In genomic region chr1:246591047-246591446, GRCh38 we compare ENCODE assay signal across 14 cellular contexts. TPM values are rescaled to one million over a fixed set of nuclear protein-coding genes. Genes with fewer than 3 reads are reported as not detected.
DNase-seq lines count a peak whose midpoint lies in the region; ATAC-seq and TF ChIP-seq lines count a peak whose summit lies in the region.
"Had no signal": no experiment of that assay in that cellular context is flagged by ENCODE, and none has a peak within 500 bp of the region (broad histone marks: within the 10 kb centered on the region; RNA-seq: fewer than 3 reads in every experiment).

No MANE protein-coding gene starts in this region.

- no peak overlapping the region for H3K27ac Mint-ChIP-seq in activated T-helper 1 cell treated with anti-CD3 and anti-CD28 coated beads, Interleukin-12 subunit alpha, Interleukin-12 subunit beta, Interleukin-2, Interleukin-4 antibody, amounts not matched to agents 30 ng/mL and 10 ng/mL and 1 ng/mL, durations not matched to agents 14 hours and 24 hours and 36 hours
- H3K27ac Mint-ChIP-seq in endodermal cell = no peak overlapping the region

- H3K9me3 ChIP-seq in MM.1S (replicated peaks; ENCODE audit: insufficient read depth, low read length) (no peaks in the 10 kb centered on the region), endodermal cell (ENCODE audit: control insufficient read depth, low read length) (peaks cover 17% of the 10 kb centered on the region)
- H3K9me3 ChIP-seq: Peyer's patch, upper lobe of right lung had no signal

- H3K4me3 Mint-ChIP-seq in activated T-helper 1 cell treated with anti-CD3 and anti-CD28 coated beads, Interleukin-12 subunit alpha, Interleukin-12 subunit beta, Interleukin-2, Interleukin-4 antibody, amounts not matched to agents 30 ng/mL and 10 ng/mL and 1 ng/mL, durations not matched to agents 14 hours and 24 hours and 36 hours = no peak overlapping the region
- no peak overlapping the region for H3K4me3 Mint-ChIP-seq in endodermal cell

- H3K36me3 ChIP-seq in MM.1S (replicated peaks; ENCODE audit: insufficient read depth, low read length) = no peaks in the 10 kb centered on the region
- peaks cover 22% of the 10 kb centered on the region for H3K36me3 ChIP-seq in endodermal cell (ENCODE audit: control insufficient read depth, insufficient read depth, low read length)

- H3K27me3 ChIP-seq in MM.1S (replicated peaks; ENCODE audit: insufficient read depth, low read length) (no peaks in the 10 kb centered on the region), endodermal cell (ENCODE audit: control insufficient read depth, insufficient read depth, low read length, poor library complexity, severe bottlenecking) (no peaks in the 10 kb centered on the region)
- H3K27me3 ChIP-seq: Peyer's patch, upper lobe of right lung had no signal

- H4K20me1 ChIP-seq in MM.1S (ENCODE audit: insufficient read depth, low read length) = no peaks in the 10 kb centered on the region

- peaks cover 22% of the 10 kb centered on the region for H3F3A ChIP-seq in MM.1S (ENCODE audit: insufficient read depth, low read length)

- H2AFZ ChIP-seq in MM.1S (ENCODE audit: low read length) = no peak overlapping the region

- ATAC-seq in GM18511 (IDR thresholded peaks at IDR 0.05; ENCODE audit: unreplicated experiment) (peak; percentile 49), GM19455 (IDR thresholded peaks at IDR 0.05; ENCODE audit: unreplicated experiment) (peak; percentile 33), HG02885 (IDR thresholded peaks at IDR 0.05; ENCODE audit: poor library complexity, unreplicated experiment) (peak; percentile 39)
- ATAC-seq: upper lobe of right lung had no signal

- H3K27ac ChIP-seq in MM.1S (ENCODE audit: low read length) = peak overlapping the region; percentile 77
- H3K27ac ChIP-seq in endodermal cell (ENCODE audit: low read depth, low read length) = no peak overlapping the region
- H3K27ac ChIP-seq: upper lobe of right lung had no signal

- DNase-seq in MM.1S (peak; percentile 53), NCI-H1092 treated with DMSO at 0.1 percent for 48 hours (lab: John Stamatoyannopoulos, UW) (no peak), posterior vena cava (ENCODE audit: low spot score) (no peak), endodermal cell (no peak)
- no peak for DNase-seq in activated T-helper 1 cell treated with anti-CD3 and anti-CD28 coated beads, Interleukin-12 subunit alpha, Interleukin-12 subunit beta, Interleukin-2, Interleukin-4 antibody, amounts not matched to agents 30 ng/mL and 10 ng/mL and 1 ng/mL, durations not matched to agents 14 hours and 24 hours and 36 hours (ENCODE audit: low spot score)
- DNase-seq: Calu3, cortex of kidney, mammary epithelial cell, NCI-H1694 treated with DMSO at 0.1 percent for 48 hours, Peyer's patch, upper lobe of right lung had no signal

- peak overlapping the region; percentile 35 for H3K4me3 ChIP-seq in MM.1S (ENCODE audit: low read length)
- no peak overlapping the region for H3K4me3 ChIP-seq in endodermal cell (ENCODE audit: low read length)
- H3K4me3 ChIP-seq: Peyer's patch, upper lobe of right lung had no signal

- peaks cover 38% of the 10 kb centered on the region for H3K4me1 ChIP-seq in MM.1S (ENCODE audit: low read length)
- H3K4me1 ChIP-seq in endodermal cell (ENCODE audit: control insufficient read depth, insufficient read depth, low read length) = no peaks in the 10 kb centered on the region

- TF ChIP-seq CTCF in MM.1S (IDR thresholded peaks at IDR 0.05; ENCODE audit: low read length) = no peak
- no peak for TF ChIP-seq CTCF in endodermal cell (conservative IDR thresholded peaks at IDR 0.05)

- H3K4me1 Mint-ChIP-seq in activated T-helper 1 cell treated with anti-CD3 and anti-CD28 coated beads, Interleukin-12 subunit alpha, Interleukin-12 subunit beta, Interleukin-2, Interleukin-4 antibody, amounts not matched to agents 30 ng/mL and 10 ng/mL and 1 ng/mL, durations not matched to agents 14 hours and 24 hours and 36 hours (ENCODE audit: low read depth) = peaks cover 26% of the 10 kb centered on the region
- no peaks in the 10 kb centered on the region for H3K4me1 Mint-ChIP-seq in endodermal cell

- no peaks in the 10 kb centered on the region for H3K27me3 Mint-ChIP-seq in activated T-helper 1 cell treated with anti-CD3 and anti-CD28 coated beads, Interleukin-12 subunit alpha, Interleukin-12 subunit beta, Interleukin-2, Interleukin-4 antibody, amounts not matched to agents 30 ng/mL and 10 ng/mL and 1 ng/mL, durations not matched to agents 14 hours and 24 hours and 36 hours (ENCODE audit: insufficient read depth)
- no peaks in the 10 kb centered on the region for H3K27me3 Mint-ChIP-seq in endodermal cell (ENCODE audit: insufficient read depth)

- H3K9me2 ChIP-seq in MM.1S (replicated peaks; ENCODE audit: insufficient read depth, low read length) = no peaks in the 10 kb centered on the region

- H3K79me2 ChIP-seq in MM.1S (ENCODE audit: low read length) = peaks cover 69% of the 10 kb centered on the region

- peaks cover 9% of the 10 kb centered on the region for H3K9me3 Mint-ChIP-seq in activated T-helper 1 cell treated with anti-CD3 and anti-CD28 coated beads, Interleukin-12 subunit alpha, Interleukin-12 subunit beta, Interleukin-2, Interleukin-4 antibody, amounts not matched to agents 30 ng/mL and 10 ng/mL and 1 ng/mL, durations not matched to agents 14 hours and 24 hours and 36 hours
- peaks cover 18% of the 10 kb centered on the region for H3K9me3 Mint-ChIP-seq in endodermal cell

- peak overlapping the region; percentile 53 for H3K4me2 ChIP-seq in MM.1S (ENCODE audit: low read depth, low read length)

- intact Hi-C loops in activated T-helper 1 cell treated with anti-CD3 and anti-CD28 coated beads, Interleukin-12 subunit alpha, Interleukin-12 subunit beta, Interleukin-2, Interleukin-4 antibody, amounts not matched to agents 30 ng/mL and 10 ng/mL and 1 ng/mL, durations not matched to agents 14 hours and 24 hours and 36 hours (cut with micrococcal nuclease) = no loop called here
- intact Hi-C loops in posterior vena cava (cut with DNase I) = no loop called here

- peak overlapping the region; percentile 11; the same call in 1 of the 2 replicates for H3K9ac ChIP-seq in MM.1S (ENCODE audit: low read length)
- H3K9ac ChIP-seq in endodermal cell (ENCODE audit: extremely low read depth, low read length, poor library complexity, severe bottlenecking) = no peak overlapping the region

- H3K36me3 Mint-ChIP-seq in activated T-helper 1 cell treated with anti-CD3 and anti-CD28 coated beads, Interleukin-12 subunit alpha, Interleukin-12 subunit beta, Interleukin-2, Interleukin-4 antibody, amounts not matched to agents 30 ng/mL and 10 ng/mL and 1 ng/mL, durations not matched to agents 14 hours and 24 hours and 36 hours (ENCODE audit: low read depth) = peaks cover 26% of the 10 kb centered on the region
- H3K36me3 Mint-ChIP-seq in endodermal cell (ENCODE audit: low read depth) = peaks cover 34% of the 10 kb centered on the region

RNA-seq across cellular contexts. Expression of gene CNST, which starts 24.8 kb away (rescaled TPM):
- total RNA-seq in activated T-helper 1 cell treated with anti-CD3 and anti-CD28 coated beads, Interleukin-12 subunit alpha, Interleukin-12 subunit beta, Interleukin-2, Interleukin-4 antibody, amounts not matched to agents 30 ng/mL and 10 ng/mL and 1 ng/mL, durations not matched to agents 14 hours and 24 hours and 36 hours = 27.0 and 30.8 TPM in 2 replicates
- total RNA-seq in posterior vena cava (10 to 100 TPM; 27.9 to 29.8 TPM), endodermal cell (10 to 100 TPM; 14.7 to 20.3 TPM)
- 11.6 TPM for polyA plus RNA-seq in endodermal cell (2013, experiment 1 of 2)
- 12.0 TPM for polyA plus RNA-seq in endodermal cell (2013, experiment 2 of 2)

RNA-seq across cellular contexts. Expression of gene TFB2M, which starts 25.0 kb away (rescaled TPM):
- total RNA-seq in activated T-helper 1 cell treated with anti-CD3 and anti-CD28 coated beads, Interleukin-12 subunit alpha, Interleukin-12 subunit beta, Interleukin-2, Interleukin-4 antibody, amounts not matched to agents 30 ng/mL and 10 ng/mL and 1 ng/mL, durations not matched to agents 14 hours and 24 hours and 36 hours = 24.8 and 30.9 TPM in 2 replicates
- total RNA-seq in posterior vena cava (1 to 10 TPM; 6.9 to 7.3 TPM), endodermal cell (10 to 100 TPM; 13.2 to 13.7 TPM)
- polyA plus RNA-seq in endodermal cell (2013, experiment 1 of 2) = 14.2 TPM
- 14.4 TPM for polyA plus RNA-seq in endodermal cell (2013, experiment 2 of 2)
